In genomic region chr12:72191761-72192160, GRCh38 we compare ENCODE assay signal across 29 cellular contexts.
DNase-seq lines count a peak whose midpoint lies in the region; ATAC-seq, FAIRE-seq and TF ChIP-seq lines count a peak whose summit lies in the region.
"Had no signal": no experiment of that assay in that cellular context is flagged by ENCODE, and none has a peak within 500 bp of the region (broad histone marks: within the 10 kb centered on the region; RNA-seq: fewer than 3 reads in every experiment).

No MANE protein-coding gene starts in this region.

- DNase-seq in GM06990 (ENCODE audit: extremely low read depth, insufficient read length): peak; percentile 12
- DNase-seq in activated T-cell treated with anti-CD3 and anti-CD28 coated beads, Interleukin-2, amount 50 U/mL, for 1 hour: no peak
- no peak for DNase-seq in AG20443 (ENCODE audit: low spot score)
- no peak for DNase-seq in dermis blood vessel endothelial cell
- DNase-seq in HTR-8/SVneo (ENCODE audit: insufficient read length, low spot score): no peak
- DNase-seq: activated CD4-positive, alpha-beta T cell treated with anti-CD3 and anti-CD28 coated beads, Interleukin-2, amount 50 U/mL, for 4 hours; activated CD8-positive, alpha-beta memory T cell treated with anti-CD3 and anti-CD28 coated beads, Interleukin-2, amount 10 ng/mL, durations not matched to agents 7 days and 5 days; activated naive CD4-positive, alpha-beta T cell treated with Interleukin-2 at 50 U/mL for 16 hours; head of caudate nucleus; Karpas-422; left ventricle myocardium superior; mesendoderm; NCI-H1417 treated with DMSO at 0.1 percent for 48 hours; NCI-H2029 treated with DMSO at 0.1 percent for 48 hours; NCI-H2227 treated with DMSO at 0.1 percent for 48 hours; NCI-H526; NK-92 treated with Interleukin-12 subunit alpha and Interleukin-12 subunit beta, amount 100 ng/mL, for 24 hours; Right ventricle myocardium superior; stimulated activated CD4-positive, alpha-beta T cell treated with anti-CD3 and anti-CD28 coated beads, Interleukin-4, amount 100 ng/mL, for 1 hour; tibial artery had no signal

- no peaks in the 10 kb centered on the region for H3K36me3 ChIP-seq in GM06990 (ENCODE audit: control insufficient read depth, insufficient read depth, low read length)
- H3K36me3 ChIP-seq: tibial artery had no signal

- H3K4me3 ChIP-seq in GM06990 (replicated peaks; ENCODE audit: low read depth, low read length): no peak overlapping the region
- H3K4me3 ChIP-seq: tibial artery had no signal

- FAIRE-seq in HTR-8/SVneo (lab: Jason Lieb, UNC): no peak
- FAIRE-seq: HepG2, islet of Langerhans, TTC549 had no signal

- ATAC-seq in GM18907 (IDR thresholded peaks at IDR 0.05; ENCODE audit: unreplicated experiment) (peak; percentile 52), HG02759 (IDR thresholded peaks at IDR 0.05; ENCODE audit: unreplicated experiment) (peak; percentile 70), HG03442 (IDR thresholded peaks at IDR 0.05; ENCODE audit: unreplicated experiment) (peak; percentile 45)
- ATAC-seq: activated CD8-positive, alpha-beta memory T cell treated with anti-CD3 and anti-CD28 coated beads, Interleukin-2, amount 10 ng/mL, durations not matched to agents 7 days and 5 days; esophagus mucosa; HepG2; left ventricle myocardium superior; Panc1; SK-N-SH treated with all-trans-retinoic acid at 6 μM for 48 hours had no signal

- no peak for TF ChIP-seq CTCF in GM06990 (IDR thresholded peaks at IDR 0.05; ENCODE audit: insufficient read depth, low read length, poor library complexity, severe bottlenecking)

- H3K27me3 ChIP-seq in GM06990 (replicated peaks; ENCODE audit: control insufficient read depth, insufficient read depth, low read length): no peaks in the 10 kb centered on the region
- H3K27me3 ChIP-seq: tibial artery had no signal
